In genomic region chr13:77878186-77878585, GRCh38 we compare ENCODE assay signal across 29 cellular contexts. TPM values are rescaled to one million over a fixed set of nuclear protein-coding genes. Genes with fewer than 3 reads are reported as not detected.
"Had no signal": no experiment of that assay in that cellular context is flagged by ENCODE, and none has a peak within 500 bp of the region (broad histone marks: within the 10 kb centered on the region; RNA-seq: fewer than 3 reads in every experiment).

No MANE protein-coding gene starts in this region.

- H3K9me3 ChIP-seq: esophagus muscularis mucosa, gastroesophageal sphincter, heart left ventricle, right atrium auricular region, spleen, thoracic aorta, tibial nerve, upper lobe of left lung had no signal

- FAIRE-seq: colon, kidney, urothelium cell line had no signal

- H3K36me3 Mint-ChIP-seq: memory B cell; mesothelial cell of epicardium; naive B cell; neural progenitor cell; stimulated activated naive B cell treated with anti-CD40 and anti-IgM and Interleukin-4, amounts not matched to agents 10 μg/mL and 1 μg/mL and 100 μg/mL, for 72 hours had no signal

- H3K9ac ChIP-seq: neural progenitor cell, parathyroid adenoma had no signal

- H2AFZ ChIP-seq: hepatocyte, neural progenitor cell, parathyroid adenoma had no signal

- ATAC-seq: foreskin keratinocyte; gastroesophageal sphincter; heart left ventricle; left lobe of liver; mucosa of descending colon; sciatic nerve; stimulated activated naive B cell treated with anti-CD40 and anti-IgM and Interleukin-4, amounts not matched to agents 10 μg/mL and 1 μg/mL and 100 μg/mL, for 72 hours had no signal

- H3K27me3 Mint-ChIP-seq: progenitor cell of endocrine pancreas had no signal

- H3K4me1 ChIP-seq: foreskin keratinocyte, gastroesophageal sphincter, heart left ventricle, parathyroid adenoma, right atrium auricular region, spleen, tibial nerve had no signal

- DNase-seq: effector CD8-positive, alpha-beta T cell; endodermal cell; foreskin keratinocyte; heart left ventricle; kidney; mucosa of descending colon; naive B cell; spleen; stimulated activated CD4-positive, alpha-beta T cell treated with anti-CD3 and anti-CD28 coated beads, Interleukin-2, amount 100 ng/mL, for 48 hours; stimulated activated naive B cell treated with anti-CD40 and anti-IgM and Interleukin-4, amounts not matched to agents 10 μg/mL and 1 μg/mL and 100 μg/mL, for 72 hours; upper lobe of left lung had no signal

- H3K4me3 Mint-ChIP-seq: endodermal cell; memory B cell; mesothelial cell of epicardium; naive B cell; nephron; neural progenitor cell; stimulated activated naive B cell treated with anti-CD40 and anti-IgM and Interleukin-4, amounts not matched to agents 10 μg/mL and 1 μg/mL and 100 μg/mL, for 72 hours; stimulated activated naive CD8-positive, alpha-beta T cell treated with anti-CD3 and anti-CD28 coated beads, Interleukin-15, Interleukin-2, amounts not matched to agents 100 ng/mL and 50 ng/mL, for 24 hours had no signal

- H3K27ac ChIP-seq: esophagus muscularis mucosa, foreskin keratinocyte, gastroesophageal sphincter, heart left ventricle, hepatocyte, neural progenitor cell, parathyroid adenoma, right atrium auricular region, spleen, thoracic aorta, tibial nerve, upper lobe of left lung had no signal

- H3K4me1 Mint-ChIP-seq: memory B cell; naive B cell; nephron; stimulated activated naive B cell treated with anti-CD40 and anti-IgM and Interleukin-4, amounts not matched to agents 10 μg/mL and 1 μg/mL and 100 μg/mL, for 72 hours had no signal

- H3K4me3 ChIP-seq: esophagus muscularis mucosa, gastroesophageal sphincter, heart left ventricle, hepatocyte, lung, mucosa of descending colon, neural progenitor cell, right atrium auricular region, spleen, thoracic aorta, tibial nerve, upper lobe of left lung had no signal

- H3K4me2 ChIP-seq: hepatocyte, neural progenitor cell had no signal

- H3K9me3 Mint-ChIP-seq: endodermal cell; mesothelial cell of epicardium; nephron; stimulated activated naive CD8-positive, alpha-beta T cell treated with anti-CD3 and anti-CD28 coated beads, Interleukin-15, Interleukin-2, amounts not matched to agents 100 ng/mL and 50 ng/mL, for 24 hours had no signal

- H3K79me2 ChIP-seq: hepatocyte, parathyroid adenoma had no signal

- H3K36me3 ChIP-seq: esophagus muscularis mucosa, gastroesophageal sphincter, heart left ventricle, neural progenitor cell, right atrium auricular region, spleen, thoracic aorta, tibial nerve, upper lobe of left lung had no signal

- H3K27me3 ChIP-seq: esophagus muscularis mucosa, foreskin keratinocyte, gastroesophageal sphincter, heart left ventricle, hepatocyte, neural progenitor cell, right atrium auricular region, spleen, tibial nerve, upper lobe of left lung had no signal

- H3K27ac Mint-ChIP-seq: endodermal cell; memory B cell; mesothelial cell of epicardium; naive B cell; nephron; progenitor cell of endocrine pancreas; stimulated activated naive B cell treated with anti-CD40 and anti-IgM and Interleukin-4, amounts not matched to agents 10 μg/mL and 1 μg/mL and 100 μg/mL, for 72 hours; stimulated activated naive CD8-positive, alpha-beta T cell treated with anti-CD3 and anti-CD28 coated beads, Interleukin-15, Interleukin-2, amounts not matched to agents 100 ng/mL and 50 ng/mL, for 24 hours had no signal

RNA-seq across cellular contexts. Expression of gene EDNRB, which starts 40.4 kb away (rescaled TPM):
- total RNA-seq: foreskin keratinocyte had no signal
- polyA plus RNA-seq: foreskin keratinocyte had no signal
